ENCODE assay signal across 8 cellular contexts in the genomic region with DNA sequence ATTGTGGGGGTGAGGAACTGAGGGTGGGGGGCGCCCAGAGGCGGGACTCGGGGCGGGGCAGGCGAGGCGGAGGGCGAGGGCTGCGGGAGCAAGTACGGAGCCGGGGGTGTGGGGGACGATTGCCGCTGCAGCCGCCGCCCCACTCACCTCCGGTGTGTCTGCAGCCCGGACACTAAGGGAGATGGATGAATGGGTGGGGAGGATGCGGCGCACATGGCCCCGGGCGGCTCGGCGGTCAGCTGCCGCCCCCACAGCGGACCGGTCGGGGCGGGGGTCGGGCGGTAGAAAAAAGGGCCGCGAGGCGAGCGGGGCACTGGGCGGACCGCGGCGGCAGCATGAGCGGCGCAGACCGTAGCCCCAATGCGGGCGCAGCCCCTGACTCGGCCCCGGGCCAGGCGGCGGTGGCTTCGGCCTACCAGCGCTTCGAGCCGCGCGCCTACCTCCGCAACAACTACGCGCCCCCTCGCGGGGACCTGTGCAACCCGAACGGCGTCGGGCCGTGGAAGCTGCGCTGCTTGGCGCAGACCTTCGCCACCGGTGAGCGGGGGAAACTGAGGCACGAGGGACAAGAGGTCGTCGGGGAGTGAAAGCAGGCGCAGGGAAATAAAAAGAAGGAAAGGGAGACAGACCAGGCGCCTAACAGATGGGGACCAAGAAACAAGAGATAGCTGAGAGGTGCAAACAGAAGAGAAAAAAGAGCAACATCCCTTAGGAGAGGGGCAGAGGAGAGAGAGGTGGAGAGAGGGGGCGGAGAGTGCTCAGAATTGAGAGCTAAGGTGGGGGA. TPM values are rescaled to one million over a fixed set of nuclear protein-coding genes. Genes with fewer than 3 reads are reported as not detected.
DNase-seq lines count a peak whose midpoint lies in the region; ATAC-seq and TF ChIP-seq lines count a peak whose summit lies in the region.

TSS of gene PNMT (plus strand) at position 313 of the 784 bp plus-strand sequence. CDS start at position 336, 23 bp downstream.

- H3K36me3 Mint-ChIP-seq in glutamatergic neuron (ENCODE audit: unreplicated experiment): no peaks in the 10 kb centered on the region

- H3K27ac ChIP-seq in HCT116 (ENCODE audit: low read depth, low read length): no peak within 1 kb of the TSS
- H3K27ac ChIP-seq in RWPE2 (ENCODE audit: poor library complexity, severe bottlenecking): no peak within 1 kb of the TSS

- TF ChIP-seq RAD21 in HCT116 (IDR thresholded peaks at IDR 0.05; ENCODE audit: low read depth): no peak

- H3K9me2 ChIP-seq in HCT116 (ENCODE audit: insufficient read depth): no peaks in the 10 kb centered on the region

- no peak within 1 kb of the TSS for H3K4me2 ChIP-seq in HCT116 (ENCODE audit: low read length)

- no peak within 1 kb of the TSS for H3K4me3 ChIP-seq in AG09309 (ENCODE audit: control insufficient read depth, low read depth, low read length)
- no peak within 1 kb of the TSS for H3K4me3 ChIP-seq in HCT116 (replicated peaks in 1 of 2; ENCODE audit: low read depth in 1 of 2, low read length in 2 of 2)
- peak within 1 kb of the TSS; percentile 20 for H3K4me3 ChIP-seq in RWPE2 (ENCODE audit: severe bottlenecking)

- no TSS peak for BruUV-seq in HCT116 (replicated peaks; lab: Mats Ljungman, UMichigan)

- TF ChIP-seq CTCF in AG09309 (IDR thresholded peaks at IDR 0.05; ENCODE audit: control insufficient read depth, insufficient read depth, low read depth, low read length, missing control alignments) (peak; percentile 64), HCT116 (IDR thresholded peaks at IDR 0.05 in 2 of 3, conservative IDR thresholded peaks at IDR 0.05 in 1 of 3; ENCODE audit: borderline replicate concordance in 1 of 3, insufficient read depth in 1 of 3, low read depth in 2 of 3, low read length in 2 of 3) (peak in 2 of 3 experiments; percentile 20 to 27; a peak in 3 of 6 replicates), RWPE2 (IDR thresholded peaks at IDR 0.05; ENCODE audit: poor library complexity, severe bottlenecking) (peak; percentile 75), glutamatergic neuron (IDR thresholded peaks at IDR 0.05; ENCODE audit: partially characterized antibody, unreplicated experiment) (peak; percentile 66)

- no peaks in the 10 kb centered on the region for H3K36me3 ChIP-seq in HCT116 (ENCODE audit: control insufficient read depth in 1 of 2, insufficient read depth in 2 of 2, low read length in 2 of 2)
- H3K36me3 ChIP-seq in RWPE2 (ENCODE audit: low read depth): no peaks in the 10 kb centered on the region

- H3K9me3 Mint-ChIP-seq in glutamatergic neuron (ENCODE audit: unreplicated experiment): peaks cover 4% of the 10 kb centered on the region

- H3K9me3 ChIP-seq in HCT116 (ENCODE audit: control insufficient read depth in 1 of 2, insufficient read depth in 1 of 2, low read depth in 1 of 2, low read length in 2 of 2) (no peaks in the 10 kb centered on the region), RWPE2 (ENCODE audit: severe bottlenecking) (no peaks in the 10 kb centered on the region)

- peak within 1 kb of the TSS; percentile 30 for H3K4me3 Mint-ChIP-seq in glutamatergic neuron (ENCODE audit: unreplicated experiment)

- H2AFZ ChIP-seq in HCT116 (ENCODE audit: low read depth, low read length, poor library complexity, severe bottlenecking): no peak within 1 kb of the TSS

- intact Hi-C loops in HCT116 (cut with micrococcal nuclease): no loop called here
- intact Hi-C loops in posterior cingulate gyrus (cut with DNase I): no loop called here

- POLR2A ChIA-PET in HCT116 (lab: Charles Lee): no interaction called here

- DNase-seq in AG09309 (ENCODE audit: low read depth) (no peak), HCT116 (ENCODE audit: low read depth, low spot score) (no peak), RWPE2 (ENCODE audit: low spot score) (peak; percentile 36), glutamatergic neuron (peak; percentile 86), posterior cingulate gyrus (peak in 7 of 10 donors; percentile 56 to 92 (median 66)), ureter (ENCODE audit: low spot score) (peak; percentile 69), globus pallidus (ENCODE audit: low spot score) (no peak)
- DNase-seq in activated naive CD4-positive, alpha-beta T cell treated with anti-CD3 and anti-CD28 coated beads, Interleukin-2, amount 50 U/mL, for 16 hours: peak; percentile 80

- peaks cover 14 to 26% of the 10 kb centered on the region in 2 experiments for H3K4me1 ChIP-seq in HCT116 (ENCODE audit: control insufficient read depth in 1 of 2, insufficient read depth in 2 of 2, low read length in 2 of 2)
- no peaks in the 10 kb centered on the region for H3K4me1 ChIP-seq in RWPE2 (ENCODE audit: insufficient read depth, poor library complexity, severe bottlenecking)

- no peak for TF ChIP-seq POLR2A in HCT116 (IDR thresholded peaks at IDR 0.05; ENCODE audit: borderline replicate concordance, extremely low read depth, insufficient read depth, insufficient read length)

- ATAC-seq in HCT116 (no peak), RWPE2 (ENCODE audit: low read depth) (peak; percentile 34; the same call in 1 of the 3 replicates)

- CTCF ChIA-PET in HCT116 (lab: Charles Lee): no interaction called here

- no peaks in the 10 kb centered on the region for H4K20me1 ChIP-seq in HCT116 (ENCODE audit: insufficient read depth)

- H3K27ac Mint-ChIP-seq in glutamatergic neuron (ENCODE audit: unreplicated experiment): no peak within 1 kb of the TSS

- RAD21 ChIA-PET in HCT116 (lab: Charles Lee; ENCODE audit: low non-redundant PET in 1 of 2, low total read pairs in 2 of 2, uncharacterized antibody in 2 of 2, unreplicated experiment in 2 of 2): no interaction called here

- H3K4me1 Mint-ChIP-seq in glutamatergic neuron (ENCODE audit: low read depth, unreplicated experiment): peaks cover 4% of the 10 kb centered on the region

- H3K27me3 Mint-ChIP-seq in glutamatergic neuron (ENCODE audit: unreplicated experiment): peaks cover 8% of the 10 kb centered on the region

- H3K9ac ChIP-seq in HCT116 (ENCODE audit: low read length): no peak within 1 kb of the TSS

- H3K27me3 ChIP-seq in HCT116 (ENCODE audit: insufficient read depth, low read length) (no peaks in the 10 kb centered on the region), RWPE2 (ENCODE audit: insufficient read depth, poor library complexity, severe bottlenecking) (peaks cover 4% of the 10 kb centered on the region)

- H3K79me2 ChIP-seq in HCT116 (ENCODE audit: insufficient read depth, low read length): no peaks in the 10 kb centered on the region

TF ChIP-seq in HCT116, 20 proteins besides CTCF, POLR2A, EP300 and RAD21:
- TF ChIP-seq, protein P1, sequence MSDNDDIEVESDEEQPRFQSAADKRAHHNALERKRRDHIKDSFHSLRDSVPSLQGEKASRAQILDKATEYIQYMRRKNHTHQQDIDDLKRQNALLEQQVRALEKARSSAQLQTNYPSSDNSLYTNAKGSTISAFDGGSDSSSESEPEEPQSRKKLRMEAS (IDR thresholded peaks at IDR 0.05): no peak
- no peak for TF ChIP-seq FOSL1 (IDR thresholded peaks at IDR 0.05; ENCODE audit: low read depth)
- TF ChIP-seq YY1 (IDR thresholded peaks at IDR 0.05; ENCODE audit: extremely low read depth, insufficient replicate concordance, low read depth, low read length): no peak
- TF ChIP-seq, protein P2, sequence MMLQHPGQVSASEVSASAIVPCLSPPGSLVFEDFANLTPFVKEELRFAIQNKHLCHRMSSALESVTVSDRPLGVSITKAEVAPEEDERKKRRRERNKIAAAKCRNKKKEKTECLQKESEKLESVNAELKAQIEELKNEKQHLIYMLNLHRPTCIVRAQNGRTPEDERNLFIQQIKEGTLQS (IDR thresholded peaks at IDR 0.05): no peak
- TF ChIP-seq CEBPB (IDR thresholded peaks at IDR 0.05; ENCODE audit: low read depth): no peak
- TF ChIP-seq JUND (IDR thresholded peaks at IDR 0.05): no peak
- TF ChIP-seq, protein P3, sequence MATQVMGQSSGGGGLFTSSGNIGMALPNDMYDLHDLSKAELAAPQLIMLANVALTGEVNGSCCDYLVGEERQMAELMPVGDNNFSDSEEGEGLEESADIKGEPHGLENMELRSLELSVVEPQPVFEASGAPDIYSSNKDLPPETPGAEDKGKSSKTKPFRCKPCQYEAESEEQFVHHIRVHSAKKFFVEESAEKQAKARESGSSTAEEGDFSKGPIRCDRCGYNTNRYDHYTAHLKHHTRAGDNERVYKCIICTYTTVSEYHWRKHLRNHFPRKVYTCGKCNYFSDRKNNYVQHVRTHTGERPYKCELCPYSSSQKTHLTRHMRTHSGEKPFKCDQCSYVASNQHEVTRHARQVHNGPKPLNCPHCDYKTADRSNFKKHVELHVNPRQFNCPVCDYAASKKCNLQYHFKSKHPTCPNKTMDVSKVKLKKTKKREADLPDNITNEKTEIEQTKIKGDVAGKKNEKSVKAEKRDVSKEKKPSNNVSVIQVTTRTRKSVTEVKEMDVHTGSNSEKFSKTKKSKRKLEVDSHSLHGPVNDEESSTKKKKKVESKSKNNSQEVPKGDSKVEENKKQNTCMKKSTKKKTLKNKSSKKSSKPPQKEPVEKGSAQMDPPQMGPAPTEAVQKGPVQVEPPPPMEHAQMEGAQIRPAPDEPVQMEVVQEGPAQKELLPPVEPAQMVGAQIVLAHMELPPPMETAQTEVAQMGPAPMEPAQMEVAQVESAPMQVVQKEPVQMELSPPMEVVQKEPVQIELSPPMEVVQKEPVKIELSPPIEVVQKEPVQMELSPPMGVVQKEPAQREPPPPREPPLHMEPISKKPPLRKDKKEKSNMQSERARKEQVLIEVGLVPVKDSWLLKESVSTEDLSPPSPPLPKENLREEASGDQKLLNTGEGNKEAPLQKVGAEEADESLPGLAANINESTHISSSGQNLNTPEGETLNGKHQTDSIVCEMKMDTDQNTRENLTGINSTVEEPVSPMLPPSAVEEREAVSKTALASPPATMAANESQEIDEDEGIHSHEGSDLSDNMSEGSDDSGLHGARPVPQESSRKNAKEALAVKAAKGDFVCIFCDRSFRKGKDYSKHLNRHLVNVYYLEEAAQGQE (IDR thresholded peaks at IDR 0.05; ENCODE audit: low read depth): no peak
- TF ChIP-seq EGR1 (IDR thresholded peaks at IDR 0.05; ENCODE audit: low read depth): no peak
- TF ChIP-seq POLR2AphosphoS5 (IDR thresholded peaks at IDR 0.05; ENCODE audit: low read depth, low read length): no peak

RNA-seq across cellular contexts. Expression of gene PNMT, which starts in this region (rescaled TPM):
- total RNA-seq in HCT116 (2021; ENCODE audit: unreplicated experiment) (not detected), glutamatergic neuron (ENCODE audit: unreplicated experiment) (not detected), ureter (7.1 TPM)
- 0.09 and 0.10 TPM in 2 replicates for polyA plus RNA-seq in HCT116 (2012)

Comparison
In these comparisons a context has a peak if more than half of its experiments do, and no peak if none do; other contexts are left out.
1. Peak in DNase-seq in glutamatergic neuron; RNA of the gene not detected or under 1 TPM.
2. DNase-seq: peak in RWPE2 (single experiment), activated naive CD4-positive, alpha-beta T cell treated with anti-CD3 and anti-CD28 coated beads, Interleukin-2, amount 50 U/mL, for 16 hours (single experiment), posterior cingulate gyrus (7 of 10) and ureter (single experiment); none in AG09309 (single experiment), HCT116 (single experiment) and globus pallidus (single experiment).
3. CTCF ChIP-seq: peak in every context shown above with its lines; median percentile 75 in RWPE2; 66 in glutamatergic neuron; 64 in AG09309; 24 in HCT116.